In genomic region chr9:133264235-133264764, GRCh38 we compare ENCODE assay signal across 31 cellular contexts. TPM values are rescaled to one million over a fixed set of nuclear protein-coding genes. Genes with fewer than 3 reads are reported as not detected.
"Had no signal": no experiment of that assay in that cellular context is flagged by ENCODE, and none has a peak within 500 bp of the region (broad histone marks: within the 10 kb centered on the region; RNA-seq: fewer than 3 reads in every experiment).

No MANE protein-coding gene starts in this region.

- H3K9me3 ChIP-seq: gastrocnemius medialis, ovary, psoas muscle, spleen, transverse colon had no signal

- FAIRE-seq: kidney had no signal

- H3K27ac ChIP-seq: epithelial cell of prostate, gastrocnemius medialis, ovary, psoas muscle, skin epidermis, spleen, transverse colon had no signal

- H3K4me1 ChIP-seq: gastrocnemius medialis, psoas muscle, spleen had no signal

- H3K36me3 ChIP-seq: gastrocnemius medialis, ovary, spleen, transverse colon had no signal

- DNase-seq: cortex of kidney; effector CD8-positive, alpha-beta T cell; endodermal cell; foreskin fibroblast; gastrocnemius medialis; head of caudate nucleus; kidney; mesendoderm; midbrain; naive thymus-derived CD8-positive, alpha-beta T cell; nephron progenitor cell; nucleus accumbens; posterior cingulate gyrus; psoas muscle; right cardiac atrium; spleen; stimulated activated CD4-positive, alpha-beta T cell treated with anti-CD3 and anti-CD28 coated beads, Interleukin-4, amount 100 ng/mL, for 4 hours; stimulated activated naive CD8-positive, alpha-beta T cell treated with anti-CD3 and anti-CD28 coated beads, Interleukin-15, Interleukin-2, amounts not matched to agents 100 U/mL and 50 U/mL, for 24 hours; transverse colon had no signal

- ATAC-seq: esophagus mucosa; gastrocnemius medialis; left lobe of liver; naive thymus-derived CD8-positive, alpha-beta T cell; psoas muscle; right cardiac atrium; stimulated activated memory B cell treated with anti-CD40 and anti-IgM and Interleukin-4, amounts not matched to agents 10 μg/mL and 1 μg/mL and 100 μg/mL, for 72 hours; stimulated activated naive CD8-positive, alpha-beta T cell treated with anti-CD3 and anti-CD28 coated beads, Interleukin-15, Interleukin-2, amounts not matched to agents 100 U/mL and 50 U/mL, for 24 hours had no signal

- H3K27me3 ChIP-seq: ovary, transverse colon had no signal

- H3K4me3 ChIP-seq: gastrocnemius medialis, ovary, psoas muscle, skin epidermis, spleen, transverse colon had no signal

RNA-seq across cellular contexts. Expression of gene ABO, which starts 10.7 kb away (rescaled TPM):
- total RNA-seq: myocyte; naive thymus-derived CD8-positive, alpha-beta T cell had no signal
- polyA plus RNA-seq: naive thymus-derived CD8-positive, alpha-beta T cell had no signal

RNA-seq across cellular contexts. Expression of gene OBP2B, which starts 55.2 kb away (rescaled TPM):
- total RNA-seq: endodermal cell; esophagus mucosa; gastrocnemius medialis; glomerular endothelial cell; kidney; left lobe of liver; liver; lung microvascular endothelial cell; myocyte; naive thymus-derived CD8-positive, alpha-beta T cell; psoas muscle; renal cortical epithelial cell; right cardiac atrium; transverse colon; urinary bladder had no signal
- polyA plus RNA-seq: liver; naive thymus-derived CD8-positive, alpha-beta T cell; ovary; psoas muscle; right cardiac atrium; urinary bladder had no signal
